In genomic region chrX:45621356-45622041, GRCh38 we compare ENCODE assay signal across 10 cellular contexts.
A peak's percentile ranks its signal among the peaks of the same experiment; 100 is the strongest.
DNase-seq lines count a peak whose midpoint lies in the region; ATAC-seq and TF ChIP-seq lines count a peak whose summit lies in the region.
"Had no signal": no experiment of that assay in that cellular context is flagged by ENCODE, and none has a peak within 500 bp of the region (broad histone marks: within the 10 kb centered on the region; RNA-seq: fewer than 3 reads in every experiment).

No MANE protein-coding gene starts in this region.

- H3K4me1 ChIP-seq in tibial artery: peaks cover 0 to 26% (median 7%) of the 10 kb centered on the region in 4 donors
- no peaks in the 10 kb centered on the region for H3K4me1 ChIP-seq in effector memory CD4-positive, alpha-beta T cell (ENCODE audit: control insufficient read depth, insufficient read depth, low read length, poor library complexity, severe bottlenecking)

- no peaks in the 10 kb centered on the region for H3K36me3 ChIP-seq in tibial artery
- H3K36me3 ChIP-seq in effector memory CD4-positive, alpha-beta T cell (ENCODE audit: control insufficient read depth, insufficient read depth, low read length): no peaks in the 10 kb centered on the region

- H3K27me3 ChIP-seq in tibial artery: no peaks in the 10 kb centered on the region
- H3K27me3 ChIP-seq in effector memory CD4-positive, alpha-beta T cell (replicated peaks; ENCODE audit: control insufficient read depth, insufficient read depth, low read length, poor library complexity, severe bottlenecking): no peaks in the 10 kb centered on the region

- no peak for ATAC-seq in GM21515 (IDR thresholded peaks at IDR 0.05; ENCODE audit: unreplicated experiment)

- DNase-seq in activated naive CD4-positive, alpha-beta T cell treated with Interleukin-2 at 50 U/mL for 16 hours: peak; percentile 2
- DNase-seq in activated naive CD4-positive, alpha-beta T cell treated with anti-CD3 and anti-CD28 coated beads, Interleukin-2, amount 50 U/mL, for 16 hours: no peak
- peak; percentile 64 for DNase-seq in RKO (ENCODE audit: low spot score)
- DNase-seq in fibroblast of gingiva (ENCODE audit: low read depth): peak; percentile 69
- DNase-seq in tibial artery: no peak
- no peak for DNase-seq in effector memory CD4-positive, alpha-beta T cell
- DNase-seq in GM19238 (ENCODE audit: insufficient read length, low spot score): no peak
- DNase-seq: cerebellar nuclear complex had no signal

- peak overlapping the region; percentile 55 to 81 for H3K27ac ChIP-seq in tibial artery
- H3K27ac ChIP-seq in effector memory CD4-positive, alpha-beta T cell (ENCODE audit: insufficient read depth, low read length, poor library complexity, severe bottlenecking): no peak overlapping the region

- no peak overlapping the region for H3K4me3 ChIP-seq in tibial artery
- H3K4me3 ChIP-seq in effector memory CD4-positive, alpha-beta T cell (ENCODE audit: insufficient read depth, low read depth, low read length, poor library complexity, severe bottlenecking): no peak overlapping the region
- H3K4me3 ChIP-seq: lung had no signal

- no peaks in the 10 kb centered on the region for H3K9me3 ChIP-seq in tibial artery
- H3K9me3 ChIP-seq in effector memory CD4-positive, alpha-beta T cell (ENCODE audit: control insufficient read depth, low read length): no peaks in the 10 kb centered on the region

- intact Hi-C loops in tibial artery (cut with DNase I; ENCODE audit: low total_unique reads): no loop called here

- TF ChIP-seq CTCF in tibial artery (IDR thresholded peaks at IDR 0.05): no peak

Comparison
In these comparisons a context has a peak if more than half of its experiments do, and no peak if none do; other contexts are left out.
1. DNase-seq: peak in activated naive CD4-positive, alpha-beta T cell treated with Interleukin-2 at 50 U/mL for 16 hours (single experiment), RKO (single experiment) and fibroblast of gingiva (single experiment); none in activated naive CD4-positive, alpha-beta T cell treated with anti-CD3 and anti-CD28 coated beads, Interleukin-2, amount 50 U/mL, for 16 hours (single experiment), tibial artery (0 of 2), effector memory CD4-positive, alpha-beta T cell (0 of 3) and GM19238 (single experiment).